ENCODE assay signal across 8 cellular contexts in genomic region chr17:48024149-48025039, GRCh38. TPM values are rescaled to one million over a fixed set of nuclear protein-coding genes. Genes with fewer than 3 reads are reported as not detected.
DNase-seq lines count a peak whose midpoint lies in the region; ATAC-seq and TF ChIP-seq lines count a peak whose summit lies in the region.

No MANE protein-coding gene starts in this region.

- H3K36me3 ChIP-seq in neural progenitor cell, result no peaks in the 10 kb centered on the region

- peaks cover 27% of the 10 kb centered on the region for H3K27me3 ChIP-seq in neural progenitor cell

- no peaks in the 10 kb centered on the region for H3K36me3 Mint-ChIP-seq in neural progenitor cell

- peaks cover 43% of the 10 kb centered on the region for H3K4me1 Mint-ChIP-seq in neural progenitor cell

- peaks cover 20% of the 10 kb centered on the region for H3K27me3 Mint-ChIP-seq in neural progenitor cell (ENCODE audit: insufficient read depth, low read depth)

- no peaks in the 10 kb centered on the region for H3K9me3 Mint-ChIP-seq in neural progenitor cell

- DNase-seq in Right ventricle myocardium inferior (ENCODE audit: missing footprints) (peak; percentile 85), cardiac septum (ENCODE audit: low spot score) (no peak), NCI-H446 treated with DMSO at 0.1 percent for 48 hours (lab: John Stamatoyannopoulos, UW) (peak; percentile 36), fibroblast of pulmonary artery (ENCODE audit: low read depth) (no peak), neural progenitor cell (ENCODE audit: low spot score) (peak; percentile 77), GM10266 (ENCODE audit: extremely low spot score) (no peak), hippocampal formation (lab: John Stamatoyannopoulos, UW) (no peak)
- DNase-seq in activated T-cell treated with anti-CD3 and anti-CD28 coated beads, Interleukin-2, amount 50 U/mL, for 48 hours, result peak; percentile 67

- H3K4me2 ChIP-seq in neural progenitor cell, result peak overlapping the region; percentile 91

- H3K4me3 Mint-ChIP-seq in neural progenitor cell, result peak overlapping the region; percentile 87

- no peak for TF ChIP-seq CTCF in fibroblast of pulmonary artery (IDR thresholded peaks at IDR 0.05; ENCODE audit: low read length, missing control alignments)
- TF ChIP-seq CTCF in neural progenitor cell (IDR thresholded peaks at IDR 0.05), result no peak
- no peak for TF ChIP-seq CTCF in GM10266 (IDR thresholded peaks at IDR 0.05; ENCODE audit: control insufficient read depth, insufficient read depth, low read depth, missing control alignments)

- peak overlapping the region; percentile 68 for H2AFZ ChIP-seq in neural progenitor cell (replicated peaks)

- intact Hi-C loops in Right ventricle myocardium inferior (cut with DNase I), result loop anchor here (1.0 to 10.0 kb wide), 4 partner anchors 107 to 590 kb away; partner anchors contain the start of genes HOXB7, HOXB8 and SCRN2
- intact Hi-C loops in cardiac septum (cut with DNase I), result loop anchor here (1.0 to 10.0 kb wide), 3 partner anchors 26 to 590 kb away; partner anchors contain the start of genes HOXB7 and HOXB8

- H3K27ac ChIP-seq in neural progenitor cell, result no peak overlapping the region

- H3K9me3 ChIP-seq in neural progenitor cell (ENCODE audit: low read depth), result no peaks in the 10 kb centered on the region

- H3F3A ChIP-seq in neural progenitor cell (ENCODE audit: low read depth), result peaks cover 24% of the 10 kb centered on the region

- H3K4me3 ChIP-seq in fibroblast of pulmonary artery (replicated peaks; ENCODE audit: low read depth, low read length) (peak overlapping the region; percentile 55), neural progenitor cell (peak overlapping the region; percentile 52)

- H4K20me1 ChIP-seq in neural progenitor cell (ENCODE audit: low read depth), result no peaks in the 10 kb centered on the region

- H3K9ac ChIP-seq in neural progenitor cell, result no peak overlapping the region

- H3K4me1 ChIP-seq in neural progenitor cell, result peaks cover 8% of the 10 kb centered on the region

- no peak overlapping the region for H3K27ac Mint-ChIP-seq in neural progenitor cell

- no peaks in the 10 kb centered on the region for H3K79me2 ChIP-seq in neural progenitor cell (ENCODE audit: low read depth)

- ATAC-seq in Right ventricle myocardium inferior, result peak; percentile 6

RNA-seq across cellular contexts. Expression of gene COPZ2, which starts 13.2 kb away (rescaled TPM):
- total RNA-seq in Right ventricle myocardium inferior (52.9 TPM), cardiac septum (78.6 TPM), neural progenitor cell (ENCODE audit: low replicate concordance) (0.30 and 0.74 TPM in 2 replicates)

RNA-seq across cellular contexts. Expression of gene NFE2L1, which starts 23.8 kb away (rescaled TPM):
- 775 TPM for total RNA-seq in Right ventricle myocardium inferior
- total RNA-seq in cardiac septum, result 604 TPM
- 73.4 and 104 TPM in 2 replicates for total RNA-seq in neural progenitor cell (ENCODE audit: low replicate concordance)

RNA-seq across cellular contexts. Expression of gene CDK5RAP3, which starts 53.5 kb away (rescaled TPM):
- total RNA-seq in Right ventricle myocardium inferior, result 50.0 TPM
- total RNA-seq in cardiac septum, result 58.2 TPM
- 104 and 168 TPM in 2 replicates for total RNA-seq in neural progenitor cell (ENCODE audit: low replicate concordance)

Comparison
In these comparisons a context has a peak if more than half of its experiments do, and no peak if none do; other contexts are left out.
1. DNase-seq: peak in Right ventricle myocardium inferior (single experiment), NCI-H446 treated with DMSO at 0.1 percent for 48 hours (single experiment), activated T-cell treated with anti-CD3 and anti-CD28 coated beads, Interleukin-2, amount 50 U/mL, for 48 hours (2 of 2) and neural progenitor cell (single experiment); none in cardiac septum (single experiment), fibroblast of pulmonary artery (single experiment), GM10266 (single experiment) and hippocampal formation (0 of 2).
2. RNA of gene COPZ2, which starts 13.2 kb away (total RNA-seq): 78.6 TPM in cardiac septum (single experiment) and 52.9 TPM in Right ventricle myocardium inferior (single experiment); 0.30 to 0.74 TPM in neural progenitor cell; every median in the first group is over 10 times any median in the second.